14 cellular contexts compared by ENCODE assay signal in genomic region chr2:110713508-110714362, GRCh38. TPM values are rescaled to one million over a fixed set of nuclear protein-coding genes. Genes with fewer than 3 reads are reported as not detected.
A peak's percentile ranks its signal among the peaks of the same experiment; 100 is the strongest.
DNase-seq lines count a peak whose midpoint lies in the region; ATAC-seq and TF ChIP-seq lines count a peak whose summit lies in the region.
"Had no signal": no experiment of that assay in that cellular context is flagged by ENCODE, and none has a peak within 500 bp of the region (broad histone marks: within the 10 kb centered on the region; RNA-seq: fewer than 3 reads in every experiment).

No MANE protein-coding gene starts in this region.

- CTCF ChIA-PET in Calu3 (lab: Charles Lee) = no interaction called here

- BruUV-seq in Calu3 (replicated peaks; lab: Mats Ljungman, UMichigan) = no TSS peak

- no peak overlapping the region for H3K27ac Mint-ChIP-seq in CD14-positive monocyte
- no peak overlapping the region for H3K27ac Mint-ChIP-seq in Calu3 (ENCODE audit: unreplicated experiment)
- H3K27ac Mint-ChIP-seq: brain, endodermal cell, WTC11 had no signal

- H3K36me3 Mint-ChIP-seq in CD14-positive monocyte (no peaks in the 10 kb centered on the region), Calu3 (ENCODE audit: insufficient read depth, unreplicated experiment) (no peaks in the 10 kb centered on the region)
- H3K36me3 Mint-ChIP-seq: brain, WTC11 had no signal

- peaks cover 32% of the 10 kb centered on the region for H3K4me1 Mint-ChIP-seq in CD14-positive monocyte
- H3K4me1 Mint-ChIP-seq in Calu3 (ENCODE audit: low read depth, unreplicated experiment) = no peaks in the 10 kb centered on the region
- H3K4me1 Mint-ChIP-seq: brain, WTC11 had no signal

- H3K9me3 Mint-ChIP-seq in CD14-positive monocyte (peaks cover 0 to 5% (median 0%) of the 10 kb centered on the region in 7 donors), Calu3 (ENCODE audit: low read depth, unreplicated experiment) (no peaks in the 10 kb centered on the region)
- H3K9me3 Mint-ChIP-seq: brain had no signal

- no peak overlapping the region for H3K4me3 Mint-ChIP-seq in CD14-positive monocyte
- H3K4me3 Mint-ChIP-seq in Calu3 (ENCODE audit: low read depth, unreplicated experiment) = no peak overlapping the region
- H3K4me3 Mint-ChIP-seq: brain, endodermal cell, WTC11 had no signal

- intact Hi-C loops in left colon (cut with DNase I, micrococcal nuclease) = no loop called here
- intact Hi-C loops in CD14-positive monocyte (cut with micrococcal nuclease) = no loop called here
- intact Hi-C loops in Calu3 (cut with micrococcal nuclease; ENCODE audit: unreplicated experiment) = no loop called here

- TF ChIP-seq CTCF in CD14-positive monocyte (IDR thresholded peaks at IDR 0.05) (no peak), Calu3 (IDR thresholded peaks at IDR 0.05; ENCODE audit: unreplicated experiment) (no peak)

- peaks cover 2 to 10% (median 3%) of the 10 kb centered on the region in 3 donors for H3K27me3 Mint-ChIP-seq in CD14-positive monocyte (ENCODE audit: low read depth in 3 of 3)
- peaks cover 87% of the 10 kb centered on the region for H3K27me3 Mint-ChIP-seq in Calu3 (ENCODE audit: unreplicated experiment)

- DNase-seq in ELR (ENCODE audit: low read depth) (peak; percentile 12), H4 (ENCODE audit: low spot score) (peak; percentile 13), RKO (ENCODE audit: low spot score) (peak; percentile 40), left colon (no peak), CD14-positive monocyte (ENCODE audit: low spot score) (no peak), SIG-M5 (lab: John Stamatoyannopoulos, UW) (no peak), Calu3 (no peak)
- DNase-seq: endodermal cell, lower lobe of right lung, NCI-H2029, occipital lobe had no signal

- ATAC-seq in left colon = peak; percentile 75
- no peak for ATAC-seq in GM21381 (IDR thresholded peaks at IDR 0.05; ENCODE audit: unreplicated experiment)
- ATAC-seq: lower lobe of right lung, WTC11 had no signal

RNA-seq across cellular contexts. Expression of gene ACOXL, which starts 18.6 kb away (rescaled TPM):
- total RNA-seq in H4 (2014; rRNA removed; shearing (Covaris generic)) = not detected in 2 replicates
- total RNA-seq in left colon = under 1 TPM; 0.42 to 0.82 TPM
- polyA plus RNA-seq in CD14-positive monocyte = under 1 TPM in 1 of 2 donors, not detected in 1; 0.35 TPM
- 2.4 and 2.7 TPM in 2 replicates for total RNA-seq in Calu3 (2022)
- total RNA-seq: occipital lobe had no signal

RNA-seq across cellular contexts. Expression of gene BUB1, which starts 35.9 kb away (rescaled TPM):
- total RNA-seq in H4 (2014; rRNA removed; shearing (Covaris generic)) = 57.7 and 85.3 TPM in 2 replicates
- 1 to 10 TPM; 3.8 to 9.2 TPM for total RNA-seq in left colon
- under 1 TPM; 0.24 to 0.30 TPM for polyA plus RNA-seq in CD14-positive monocyte
- total RNA-seq in Calu3 (2022) = 63.6 and 66.1 TPM in 2 replicates

Comparison
In these comparisons a context has a peak if more than half of its experiments do, and no peak if none do; other contexts are left out.
1. DNase-seq: peak in ELR (single experiment), H4 (single experiment) and RKO (single experiment); none in left colon (0 of 2), CD14-positive monocyte (single experiment), SIG-M5 (single experiment) and Calu3 (single experiment).